In the genomic region with DNA sequence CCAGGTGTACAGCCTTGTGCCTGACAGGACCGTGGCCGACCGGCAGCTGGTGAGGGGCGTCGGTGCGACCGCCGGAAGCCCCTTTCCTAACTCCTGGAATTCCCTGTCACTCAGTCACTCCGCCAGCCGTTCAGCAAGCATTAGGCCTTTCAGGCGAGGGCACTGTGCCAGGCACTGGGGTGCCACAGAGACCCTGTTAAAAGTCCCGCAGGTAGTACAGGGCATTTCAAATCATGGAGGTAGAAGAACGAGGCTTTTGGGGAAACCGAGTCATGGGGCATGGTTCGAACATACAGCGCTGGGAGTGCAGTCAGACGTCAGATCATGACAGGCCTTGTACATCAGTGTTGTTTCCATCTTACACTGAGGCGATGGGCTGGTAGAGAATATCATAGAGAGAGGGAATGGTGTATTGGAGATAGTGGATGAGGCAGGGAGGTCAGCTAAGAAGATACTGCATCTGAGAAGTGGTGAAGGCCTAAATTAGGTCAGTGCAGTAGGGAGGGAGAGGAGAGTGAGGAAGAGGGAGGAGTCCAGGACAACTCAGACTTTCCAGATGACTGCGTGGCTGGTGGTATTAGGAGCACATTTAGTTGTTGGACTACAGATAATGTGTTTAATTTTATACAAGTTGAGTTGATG, we compare ENCODE assay signal across 6 cellular contexts. TPM values are rescaled to one million over a fixed set of nuclear protein-coding genes. Genes with fewer than 3 reads are reported as not detected.
DNase-seq lines count a peak whose midpoint lies in the region; ATAC-seq, FAIRE-seq and TF ChIP-seq lines count a peak whose summit lies in the region.

No MANE protein-coding gene starts in this region.

- H3K4me3 ChIP-seq in colonic mucosa (peak overlapping the region; percentile 95), pancreas (peak overlapping the region; percentile 66 to 89 (median 84))

- peaks cover 4% of the 10 kb centered on the region for H3K4me1 ChIP-seq in colonic mucosa
- peaks cover 0 to 9% (median 5%) of the 10 kb centered on the region in 3 donors for H3K4me1 ChIP-seq in pancreas

- H3K27ac ChIP-seq in colonic mucosa (peak overlapping the region; percentile 94), pancreas (peak overlapping the region; percentile 86 to 97 (median 96))

- peaks cover 37% of the 10 kb centered on the region for H3K4me1 Mint-ChIP-seq in activated CD4-positive, alpha-beta T cell treated with anti-CD3 and anti-CD28 coated beads, Interleukin-2, amount 10 ng/mL, durations not matched to agents 7 days and 5 days

- FAIRE-seq in pancreas (lab: Jason Lieb, UNC) (no peak), RCC 7860 (lab: Jason Lieb, UNC) (no peak)

- intact Hi-C loops in colonic mucosa (cut with DNase I) (no loop called here), pancreas (cut with DNase I) (no loop called here)

- no peak for DNase-seq in activated CD4-positive, alpha-beta T cell treated with anti-CD3 and anti-CD28 coated beads, Interleukin-2, amount 10 ng/mL, durations not matched to agents 7 days and 5 days
- no peak for DNase-seq in activated CD4-positive, alpha-beta T cell treated with anti-CD3 and anti-CD28 coated beads, Interleukin-2, amount 50 U/mL, for 1 hour
- DNase-seq in colonic mucosa = no peak
- no peak for DNase-seq in pancreas
- no peak for DNase-seq in DMS114 treated with DMSO at 0.1 percent for 48 hours (lab: John Stamatoyannopoulos, UW; ENCODE audit: unreplicated experiment)
- DNase-seq in RCC 7860 (ENCODE audit: low spot score) = no peak

- H3K27ac Mint-ChIP-seq in activated CD4-positive, alpha-beta T cell treated with anti-CD3 and anti-CD28 coated beads, Interleukin-2, amount 10 ng/mL, durations not matched to agents 7 days and 5 days = peak overlapping the region; percentile 99

- POLR2A ChIA-PET in activated CD4-positive, alpha-beta T cell treated with anti-CD3 and anti-CD28 coated beads, Interleukin-2, amount 10 ng/mL, durations not matched to agents 7 days and 5 days (lab: Charles Lee) = no interaction called here

- H3K9me3 ChIP-seq in colonic mucosa (no peaks in the 10 kb centered on the region), pancreas (no peaks in the 10 kb centered on the region)

- H3K4me3 Mint-ChIP-seq in activated CD4-positive, alpha-beta T cell treated with anti-CD3 and anti-CD28 coated beads, Interleukin-2, amount 10 ng/mL, durations not matched to agents 7 days and 5 days = peak overlapping the region; percentile 90

- H3K36me3 ChIP-seq in colonic mucosa = no peaks in the 10 kb centered on the region
- peaks cover 0 to 11% (median 0%) of the 10 kb centered on the region in 3 donors for H3K36me3 ChIP-seq in pancreas

- peaks cover 3% of the 10 kb centered on the region for H3K9me3 Mint-ChIP-seq in activated CD4-positive, alpha-beta T cell treated with anti-CD3 and anti-CD28 coated beads, Interleukin-2, amount 10 ng/mL, durations not matched to agents 7 days and 5 days

- H3K9ac ChIP-seq in colonic mucosa (ENCODE audit: low read depth in 2 of 2, low read length in 2 of 2) = peak overlapping the region; percentile 72 to 82

- WGBS in pancreas, 2 donors = 6 to 7% methylated on average over 19 of the region's 19 CpGs

- H3K27me3 ChIP-seq in colonic mucosa (no peaks in the 10 kb centered on the region), pancreas (no peaks in the 10 kb centered on the region)

- no peaks in the 10 kb centered on the region for H3K27me3 Mint-ChIP-seq in activated CD4-positive, alpha-beta T cell treated with anti-CD3 and anti-CD28 coated beads, Interleukin-2, amount 10 ng/mL, durations not matched to agents 7 days and 5 days

- H3K36me3 Mint-ChIP-seq in activated CD4-positive, alpha-beta T cell treated with anti-CD3 and anti-CD28 coated beads, Interleukin-2, amount 10 ng/mL, durations not matched to agents 7 days and 5 days (ENCODE audit: low read depth) = peaks cover 21% of the 10 kb centered on the region

- CTCF ChIA-PET in activated CD4-positive, alpha-beta T cell treated with anti-CD3 and anti-CD28 coated beads, Interleukin-2, amount 10 ng/mL, durations not matched to agents 7 days and 5 days (lab: Charles Lee) = interaction anchor here (1.3 kb wide), 1 partner anchor 109 kb away, joined by 3 read pairs; no protein-coding TSS in a partner anchor

- ATAC-seq in pancreas = no peak

- TF ChIP-seq CTCF in colonic mucosa (IDR thresholded peaks at IDR 0.05) = no peak
- no peak for TF ChIP-seq CTCF in pancreas (IDR thresholded peaks at IDR 0.05)

RNA-seq across cellular contexts. Expression of a gene that starts 0.9 kb away (rescaled TPM):
- total RNA-seq in activated CD4-positive, alpha-beta T cell treated with anti-CD3 and anti-CD28 coated beads, Interleukin-2, amount 10 ng/mL, durations not matched to agents 7 days and 5 days = 10 to 100 TPM; 20.4 to 21.8 TPM
- total RNA-seq in colonic mucosa = 10 to 100 TPM; 13.0 to 16.1 TPM
- 10 to 100 TPM in 4 of 6 donors, 1 to 10 TPM in 2; 8.2 to 12.6 (median 11.0) TPM for total RNA-seq in pancreas
- 10 to 100 TPM; 32.0 to 39.7 TPM for polyA plus RNA-seq in pancreas

RNA-seq across cellular contexts. Expression of a gene that starts 9.0 kb away (rescaled TPM):
- total RNA-seq in activated CD4-positive, alpha-beta T cell treated with anti-CD3 and anti-CD28 coated beads, Interleukin-2, amount 10 ng/mL, durations not matched to agents 7 days and 5 days = 1 to 10 TPM; 3.0 to 4.2 TPM
- 10 to 100 TPM; 15.9 to 23.4 TPM for total RNA-seq in colonic mucosa
- 100 to 1,000 TPM in 3 of 6 donors, 10 to 100 TPM in 3; 14.0 to 789 (median 112) TPM for total RNA-seq in pancreas
- 100 to 1,000 TPM in 1 of 2 donors, 10 to 100 TPM in 1; 40.3 to 130 TPM for polyA plus RNA-seq in pancreas

RNA-seq across cellular contexts. Expression of a gene that starts 13.9 kb away (rescaled TPM):
- total RNA-seq in activated CD4-positive, alpha-beta T cell treated with anti-CD3 and anti-CD28 coated beads, Interleukin-2, amount 10 ng/mL, durations not matched to agents 7 days and 5 days = 100 to 1,000 TPM in 1 of 2 experiments, 10 to 100 TPM in 1; 88.0 to 101 TPM
- total RNA-seq in colonic mucosa = 10 to 100 TPM; 52.5 to 81.1 TPM
- total RNA-seq in pancreas = 10 to 100 TPM; 21.4 to 46.3 (median 25.6) TPM
- polyA plus RNA-seq in pancreas = 100 to 1,000 TPM; 117 to 163 TPM

RNA-seq across cellular contexts. Expression of a gene that starts 14.1 kb away (rescaled TPM):
- total RNA-seq in activated CD4-positive, alpha-beta T cell treated with anti-CD3 and anti-CD28 coated beads, Interleukin-2, amount 10 ng/mL, durations not matched to agents 7 days and 5 days = 10 to 100 TPM; 65.2 to 72.3 TPM
- total RNA-seq in colonic mucosa (10 to 100 TPM; 50.3 to 55.6 TPM), pancreas (10 to 100 TPM; 22.5 to 40.8 (median 28.2) TPM)
- polyA plus RNA-seq in pancreas = 10 to 100 TPM; 33.8 to 43.8 TPM

RNA-seq across cellular contexts. Expression of a gene that starts 26.9 kb away (rescaled TPM):
- under 1 TPM in 1 of 2 experiments, not detected in 1; 0.37 TPM for total RNA-seq in activated CD4-positive, alpha-beta T cell treated with anti-CD3 and anti-CD28 coated beads, Interleukin-2, amount 10 ng/mL, durations not matched to agents 7 days and 5 days
- total RNA-seq in colonic mucosa (10 to 100 TPM; 20.4 to 60.6 TPM), pancreas (100 to 1,000 TPM in 2 of 6 donors, 10 to 100 TPM in 4; 23.4 to 330 (median 57.1) TPM)
- polyA plus RNA-seq in pancreas = 100 to 1,000 TPM; 101 to 117 TPM
